In the genomic region with DNA sequence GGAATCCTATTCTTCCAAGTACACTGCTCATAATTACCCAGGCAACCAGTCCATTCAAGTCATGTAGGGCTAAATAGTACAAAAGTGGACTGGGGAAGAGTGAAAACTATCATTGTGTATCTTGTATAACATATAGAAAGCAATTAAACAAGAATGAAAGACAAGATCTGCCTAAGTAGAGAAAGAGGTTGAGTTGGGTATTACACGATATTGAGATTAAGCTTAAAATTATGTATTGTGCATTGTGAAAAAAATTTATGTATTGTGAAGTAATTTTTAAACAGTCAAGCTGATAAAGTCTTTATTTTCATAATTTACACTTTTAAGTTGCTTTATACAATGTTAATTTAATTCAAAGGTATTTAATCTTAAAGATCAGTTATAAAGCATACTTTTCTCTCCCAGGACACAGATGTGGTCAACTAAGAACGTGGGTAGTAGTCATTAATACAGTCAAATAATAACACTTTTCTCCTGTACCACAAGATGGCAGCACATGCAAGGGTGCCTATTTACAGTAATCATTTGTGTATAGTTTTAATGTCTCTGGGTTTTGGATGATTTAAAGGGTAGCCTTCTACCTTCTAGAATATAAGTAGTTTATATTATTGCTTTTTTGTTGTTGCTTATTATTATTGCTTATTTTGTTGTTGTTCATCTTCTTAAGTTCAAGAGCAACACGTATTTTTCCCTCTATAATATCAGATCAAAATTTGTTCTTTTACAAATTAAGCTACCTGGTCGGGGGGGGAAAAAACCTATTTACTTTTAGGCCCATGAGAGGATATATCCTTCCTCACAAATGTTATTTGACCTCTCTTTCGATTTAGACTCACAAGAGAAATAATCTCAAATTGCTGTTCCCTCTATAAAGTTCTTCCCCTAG, we compare ENCODE assay signal across 1 cellular context.
TF ChIP-seq lines count a peak whose summit lies in the region.

No MANE protein-coding gene starts in this region.

TF ChIP-seq in SK-N-SH treated with all-trans-retinoic acid at 6 μM for 48 hours, 23 proteins besides CTCF, POLR2A, EP300 and RAD21 (continued from another document):
- TF ChIP-seq TSHZ2 (CRISPR knock-in tag; IDR thresholded peaks at IDR 0.05): no peak
- no peak for TF ChIP-seq OSR1 (CRISPR knock-in tag; IDR thresholded peaks at IDR 0.05)
- no peak for TF ChIP-seq ZFP3 (CRISPR knock-in tag; IDR thresholded peaks at IDR 0.05)
- no peak for TF ChIP-seq ZNF8 (CRISPR knock-in tag; IDR thresholded peaks at IDR 0.05)
- no peak for TF ChIP-seq ZFP30 (CRISPR knock-in tag; IDR thresholded peaks at IDR 0.05)
- TF ChIP-seq ARNTL (CRISPR knock-in tag; IDR thresholded peaks at IDR 0.05; ENCODE audit: borderline replicate concordance, low read depth): no peak
- TF ChIP-seq CSDC2 (CRISPR knock-in tag; IDR thresholded peaks at IDR 0.05): no peak
- TF ChIP-seq, protein P1, sequence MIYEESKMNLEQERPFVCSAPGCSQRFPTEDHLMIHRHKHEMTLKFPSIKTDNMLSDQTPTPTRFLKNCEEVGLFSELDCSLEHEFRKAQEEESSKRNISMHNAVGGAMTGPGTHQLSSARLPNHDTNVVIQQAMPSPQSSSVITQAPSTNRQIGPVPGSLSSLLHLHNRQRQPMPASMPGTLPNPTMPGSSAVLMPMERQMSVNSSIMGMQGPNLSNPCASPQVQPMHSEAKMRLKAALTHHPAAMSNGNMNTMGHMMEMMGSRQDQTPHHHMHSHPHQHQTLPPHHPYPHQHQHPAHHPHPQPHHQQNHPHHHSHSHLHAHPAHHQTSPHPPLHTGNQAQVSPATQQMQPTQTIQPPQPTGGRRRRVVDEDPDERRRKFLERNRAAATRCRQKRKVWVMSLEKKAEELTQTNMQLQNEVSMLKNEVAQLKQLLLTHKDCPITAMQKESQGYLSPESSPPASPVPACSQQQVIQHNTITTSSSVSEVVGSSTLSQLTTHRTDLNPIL (CRISPR knock-in tag; IDR thresholded peaks at IDR 0.05; ENCODE audit: low read depth): no peak
TF ChIP-seq in SK-N-SH treated with all-trans-retinoic acid at 6 μM for 48 hours: peak in this region for 0.
